ENCODE assay signal across 10 cellular contexts in genomic region chr15:67823371-67824156, GRCh38. TPM values are rescaled to one million over a fixed set of nuclear protein-coding genes. Genes with fewer than 3 reads are reported as not detected.
DNase-seq lines count a peak whose midpoint lies in the region; ATAC-seq, FAIRE-seq and TF ChIP-seq lines count a peak whose summit lies in the region.
"Had no signal": no experiment of that assay in that cellular context is flagged by ENCODE, and none has a peak within 500 bp of the region (broad histone marks: within the 10 kb centered on the region; RNA-seq: fewer than 3 reads in every experiment).

No MANE protein-coding gene starts in this region.

- H3K4me3 ChIP-seq in A549 (peak overlapping the region; percentile 20; the same call in 2 of the 3 replicates), DOHH2 (ENCODE audit: low read length) (peak overlapping the region; percentile 42; the same call in 1 of the 2 replicates), SK-N-MC (peak overlapping the region; percentile 30; the same call in 1 of the 2 replicates)

- ATAC-seq in A549, result peak in 1 of 2 experiments; percentile 44; a peak in 3 of 6 replicates
- no peak for ATAC-seq in GM18502 (IDR thresholded peaks at IDR 0.05; ENCODE audit: poor library complexity, unreplicated experiment)
- no peak for ATAC-seq in GM18511 (IDR thresholded peaks at IDR 0.05; ENCODE audit: unreplicated experiment)
- ATAC-seq in HG03139 (IDR thresholded peaks at IDR 0.05; ENCODE audit: unreplicated experiment), result no peak

- DNase-seq in A549 (ENCODE audit: low read depth in 1 of 2, low spot score in 1 of 2), result no peak
- DNase-seq in SK-N-MC (ENCODE audit: low read depth, low spot score), result no peak
- peak; percentile 59 for DNase-seq in iPS-NIHi11 (ENCODE audit: low spot score)
- DNase-seq in islet precursor cell, result no peak
- DNase-seq: activated CD4-positive, CD25-positive, alpha-beta regulatory T cell had no signal

- H3K4me2 ChIP-seq in A549 (peak overlapping the region; percentile 91), DOHH2 (ENCODE audit: low read length) (peak overlapping the region; percentile 28)

- H4K20me1 ChIP-seq in DOHH2 (ENCODE audit: control insufficient read depth, insufficient read depth, low read depth, low read length), result 0 out of 2 replicates have a peak, but pooled peaks cover 3% of the 10 kb centered on the region

- no peak overlapping the region for H3K9ac ChIP-seq in SK-N-MC (ENCODE audit: insufficient read length)

- no peaks in the 10 kb centered on the region for H3F3A ChIP-seq in DOHH2 (ENCODE audit: control insufficient read depth, insufficient read depth)

- FAIRE-seq in A549 (lab: Jason Lieb, UNC), result no peak

- no peaks in the 10 kb centered on the region for H3K36me3 ChIP-seq in DOHH2 (ENCODE audit: control insufficient read depth, low read length)
- no peaks in the 10 kb centered on the region for H3K36me3 ChIP-seq in SK-N-MC (ENCODE audit: insufficient read depth, low read length)

- 36% methylated on average over 63 of the region's 82 CpGs for WGBS in A549 (ENCODE audit: missing lambda C conversion rate)

- H3K4me1 ChIP-seq in A549 (peaks cover 22% of the 10 kb centered on the region; the same call in 2 of the 3 replicates), DOHH2 (ENCODE audit: control insufficient read depth, low read length) (no peaks in the 10 kb centered on the region)

- H3K9me3 ChIP-seq in A549 (no peaks in the 10 kb centered on the region), DOHH2 (ENCODE audit: control insufficient read depth, insufficient read depth, low read length) (no peaks in the 10 kb centered on the region; the same call in 1 of the 2 replicates), SK-N-MC (ENCODE audit: low read depth, low read length) (no peaks in the 10 kb centered on the region)

- H3K27me3 ChIP-seq in DOHH2 (ENCODE audit: control insufficient read depth, low read length), result peaks cover 48% of the 10 kb centered on the region

- TF ChIP-seq POLR2A in A549 (IDR thresholded peaks at IDR 0.05; ENCODE audit: low read length), result no peak

- CTCF ChIA-PET in A549 (lab: Yijun Ruan, JAX), result interaction anchor here (1.1 to 5.0 kb wide), 4 partner anchors 9 to 877 kb away, joined by 3 to 26 read pairs (median 4); no protein-coding TSS in a partner anchor

- no peak for TF ChIP-seq CTCF in A549 (IDR thresholded peaks at IDR 0.05)
- no peak for TF ChIP-seq CTCF in DOHH2 (IDR thresholded peaks at IDR 0.05; ENCODE audit: low read depth, low read length, poor library complexity, severe bottlenecking)

- no peaks in the 10 kb centered on the region for H3K79me2 ChIP-seq in DOHH2 (ENCODE audit: control insufficient read depth, low read length)

- no peak for TF ChIP-seq RAD21 in A549 (conservative IDR thresholded peaks at IDR 0.05 in 1 of 2, IDR thresholded peaks at IDR 0.05 in 1 of 2)

- H3K27ac ChIP-seq in A549 (no peak overlapping the region), DOHH2 (ENCODE audit: low read depth, low read length) (no peak overlapping the region), SK-N-MC (no peak overlapping the region)
- H3K27ac ChIP-seq: epithelial cell of prostate had no signal

- POLR2A ChIA-PET in A549 (lab: Yijun Ruan, JAX), result no interaction called here

- no peak for TF ChIP-seq EP300 in A549 (IDR thresholded peaks at IDR 0.05)

- H3K9me2 ChIP-seq in DOHH2 (replicated peaks; ENCODE audit: control insufficient read depth, low read length), result no peaks in the 10 kb centered on the region

TF ChIP-seq in A549, 52 proteins besides CTCF, POLR2A, EP300 and RAD21:
- TF ChIP-seq JUNB (IDR thresholded peaks at IDR 0.05), result no peak
- TF ChIP-seq CBX8 (IDR thresholded peaks at IDR 0.05), result peak; percentile 42; the same call in 1 of the 2 replicates

RNA-seq across cellular contexts. Expression of gene SKOR1, which starts 1.7 kb away (rescaled TPM):
- polyA plus RNA-seq in A549 (2011; rRNA removed), result 0.03 TPM in 2 replicates
- 0.01 and 0.06 TPM in 2 replicates for polyA plus RNA-seq in A549 (2012; cell fraction: cytosol; rRNA removed)
- 0.19 and 0.28 TPM in 2 replicates for polyA plus RNA-seq in A549 (2012; cell fraction: nucleus; rRNA removed)
- polyA plus RNA-seq in A549 (2017; fragmentation: RNase III; extraction: RNeasy Plus Mini Kit Qiagen cat#74134 plus additional on column Dnase treatment), result 0.04 to 0.11 TPM (median 0.05 TPM) in 3 replicates
- 0.10 and 0.12 TPM in 2 replicates for polyA minus RNA-seq in A549 (2011; rRNA and poly(A)+ RNA removed)

RNA-seq across cellular contexts. Expression of gene RNU6-1, which starts 16.3 kb away (rescaled TPM):
- not detected in 2 replicates for polyA plus RNA-seq in A549 (2011; rRNA removed)
- polyA plus RNA-seq in A549 (2012; cell fraction: cytosol; rRNA removed), result not detected in 2 replicates
- not detected in 2 replicates for polyA plus RNA-seq in A549 (2012; cell fraction: nucleus; rRNA removed)
- not detected in 3 replicates for polyA plus RNA-seq in A549 (2017; fragmentation: RNase III; extraction: RNeasy Plus Mini Kit Qiagen cat#74134 plus additional on column Dnase treatment)
- under 0.01 TPM in 1 of 2 replicates, not detected in the other for polyA minus RNA-seq in A549 (2011; rRNA and poly(A)+ RNA removed)
